In the genomic region with DNA sequence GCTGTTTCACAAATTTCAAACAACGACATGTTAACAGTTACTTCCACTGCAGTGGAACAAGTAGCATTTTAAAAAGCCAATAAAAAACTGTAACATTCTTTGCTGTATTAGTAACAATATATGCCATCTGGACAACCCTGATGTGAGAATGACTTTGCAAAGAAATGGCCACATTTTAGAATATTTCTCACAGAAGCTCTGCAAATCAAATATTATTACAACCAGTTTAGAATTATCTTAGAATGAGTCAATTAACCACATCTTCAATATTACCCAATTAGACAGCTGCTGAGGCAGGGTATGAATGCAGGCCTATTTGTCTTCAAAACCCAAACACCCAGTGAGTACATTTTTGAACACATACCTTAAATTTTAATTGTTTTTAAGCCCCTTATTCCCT, we compare ENCODE assay signal across 19 cellular contexts. TPM values are rescaled to one million over a fixed set of nuclear protein-coding genes. Genes with fewer than 3 reads are reported as not detected.
DNase-seq lines count a peak whose midpoint lies in the region; ATAC-seq and TF ChIP-seq lines count a peak whose summit lies in the region.
"Had no signal": no experiment of that assay in that cellular context is flagged by ENCODE, and none has a peak within 500 bp of the region (broad histone marks: within the 10 kb centered on the region; RNA-seq: fewer than 3 reads in every experiment).

No MANE protein-coding gene starts in this region.

- H3K27me3 Mint-ChIP-seq in chondrocyte (ENCODE audit: low read depth) (no peaks in the 10 kb centered on the region), neural crest cell (ENCODE audit: low read depth) (peaks cover 7% of the 10 kb centered on the region)
- no peaks in the 10 kb centered on the region for H3K27me3 Mint-ChIP-seq in stimulated activated memory B cell treated with anti-CD40 and anti-IgM and Interleukin-4, amounts not matched to agents 10 μg/mL and 1 μg/mL and 100 μg/mL, for 72 hours
- H3K27me3 Mint-ChIP-seq: activated CD8-positive, alpha-beta memory T cell treated with anti-CD3 and anti-CD28 coated beads, Interleukin-2, amount 10 ng/mL, durations not matched to agents 7 days and 5 days; CD4-positive, alpha-beta memory T cell; central memory CD8-positive, alpha-beta T cell had no signal

- ATAC-seq in HG02840 (IDR thresholded peaks at IDR 0.05; ENCODE audit: low FRiP score, unreplicated experiment) = no peak
- no peak for ATAC-seq in HG03159 (IDR thresholded peaks at IDR 0.05; ENCODE audit: unreplicated experiment)
- ATAC-seq in stimulated activated memory B cell treated with anti-CD40 and anti-IgM and Interleukin-4, amounts not matched to agents 10 μg/mL and 1 μg/mL and 100 μg/mL, for 72 hours = no peak
- ATAC-seq: activated CD8-positive, alpha-beta memory T cell treated with anti-CD3 and anti-CD28 coated beads, Interleukin-2, amount 10 ng/mL, durations not matched to agents 7 days and 5 days; naive thymus-derived CD4-positive, alpha-beta T cell had no signal

- TF ChIP-seq CTCF in chondrocyte (IDR thresholded peaks at IDR 0.05) (no peak), neural crest cell (conservative IDR thresholded peaks at IDR 0.05) (no peak)

- H3K9me3 Mint-ChIP-seq in chondrocyte (ENCODE audit: low read depth) (peaks cover 27% of the 10 kb centered on the region), neural crest cell (peaks cover 13% of the 10 kb centered on the region)
- peaks cover 10% of the 10 kb centered on the region for H3K9me3 Mint-ChIP-seq in stimulated activated memory B cell treated with anti-CD40 and anti-IgM and Interleukin-4, amounts not matched to agents 10 μg/mL and 1 μg/mL and 100 μg/mL, for 72 hours
- H3K9me3 Mint-ChIP-seq: central memory CD8-positive, alpha-beta T cell had no signal

- H3K4me3 Mint-ChIP-seq in chondrocyte (ENCODE audit: unreplicated experiment) (no peak overlapping the region), neural crest cell (peak overlapping the region; percentile 41)
- H3K4me3 Mint-ChIP-seq in stimulated activated memory B cell treated with anti-CD40 and anti-IgM and Interleukin-4, amounts not matched to agents 10 μg/mL and 1 μg/mL and 100 μg/mL, for 72 hours = no peak overlapping the region
- H3K4me3 Mint-ChIP-seq: activated CD8-positive, alpha-beta memory T cell treated with anti-CD3 and anti-CD28 coated beads, Interleukin-2, amount 10 ng/mL, durations not matched to agents 7 days and 5 days had no signal

- DNase-seq in EH (ENCODE audit: low read depth) (peak; percentile 91), M059J (ENCODE audit: low read depth) (peak; percentile 89), chondrocyte (ENCODE audit: low spot score) (no peak), neural crest cell (ENCODE audit: low read depth, low spot score) (no peak), MV-4-11 (lab: John Stamatoyannopoulos, UW) (no peak)
- DNase-seq: activated CD8-positive, alpha-beta memory T cell treated with anti-CD3 and anti-CD28 coated beads, Interleukin-2, amount 10 ng/mL, durations not matched to agents 7 days and 5 days; CD4-positive, alpha-beta memory T cell; hypothalamus; left ventricle myocardium inferior; naive thymus-derived CD4-positive, alpha-beta T cell; NCI-H1105 treated with DMSO at 0.1 percent for 48 hours; NCI-H345; stimulated activated CD4-positive, alpha-beta T cell treated with anti-CD3 and anti-CD28 coated beads, Interleukin-1b, Interleukin-23, amount 100 ng/mL, for 48 hours; trophoblast cell had no signal

- peaks cover 37% of the 10 kb centered on the region for H3K36me3 Mint-ChIP-seq in chondrocyte (ENCODE audit: low read depth)
- peaks cover 34% of the 10 kb centered on the region for H3K36me3 Mint-ChIP-seq in neural crest cell (ENCODE audit: low read depth)
- H3K36me3 Mint-ChIP-seq in stimulated activated memory B cell treated with anti-CD40 and anti-IgM and Interleukin-4, amounts not matched to agents 10 μg/mL and 1 μg/mL and 100 μg/mL, for 72 hours = peaks cover 50% of the 10 kb centered on the region

- H3K27ac Mint-ChIP-seq in chondrocyte (ENCODE audit: unreplicated experiment) (peak overlapping the region; percentile 67), neural crest cell (ENCODE audit: unreplicated experiment) (no peak overlapping the region)
- H3K27ac Mint-ChIP-seq in stimulated activated memory B cell treated with anti-CD40 and anti-IgM and Interleukin-4, amounts not matched to agents 10 μg/mL and 1 μg/mL and 100 μg/mL, for 72 hours = no peak overlapping the region
- H3K27ac Mint-ChIP-seq: activated CD8-positive, alpha-beta memory T cell treated with anti-CD3 and anti-CD28 coated beads, Interleukin-2, amount 10 ng/mL, durations not matched to agents 7 days and 5 days; naive thymus-derived CD4-positive, alpha-beta T cell had no signal

- H3K4me1 Mint-ChIP-seq in chondrocyte (ENCODE audit: low read depth) (peaks cover 25% of the 10 kb centered on the region), neural crest cell (peaks cover 20% of the 10 kb centered on the region)
- peaks cover 11% of the 10 kb centered on the region for H3K4me1 Mint-ChIP-seq in stimulated activated memory B cell treated with anti-CD40 and anti-IgM and Interleukin-4, amounts not matched to agents 10 μg/mL and 1 μg/mL and 100 μg/mL, for 72 hours

RNA-seq across cellular contexts. Expression of gene ZNF699, which starts 3.2 kb away (rescaled TPM):
- 5.9 and 18.5 TPM in 2 replicates for total RNA-seq in M059J (2014; rRNA removed; shearing (Covaris generic))
- 6.9 to 12.2 TPM (median 10.5 TPM) in 3 replicates for total RNA-seq in chondrocyte
- 6.7 and 7.3 TPM in 2 replicates for total RNA-seq in neural crest cell

RNA-seq across cellular contexts. Expression of gene ZNF559, which starts 17.5 kb away (rescaled TPM):
- 7.0 and 13.5 TPM in 2 replicates for total RNA-seq in M059J (2014; rRNA removed; shearing (Covaris generic))
- 9.9 to 16.6 TPM (median 10.8 TPM) in 3 replicates for total RNA-seq in chondrocyte
- total RNA-seq in neural crest cell = 24.0 and 26.5 TPM in 2 replicates

RNA-seq across cellular contexts. Expression of gene OR7E24, which starts 55.7 kb away (rescaled TPM):
- not detected in 2 replicates for total RNA-seq in M059J (2014; rRNA removed; shearing (Covaris generic))
- total RNA-seq in chondrocyte (not detected in 3 replicates), neural crest cell (not detected in 2 replicates)
- total RNA-seq: activated CD8-positive, alpha-beta memory T cell treated with anti-CD3 and anti-CD28 coated beads, Interleukin-2, amount 10 ng/mL, durations not matched to agents 7 days and 5 days; CD4-positive, alpha-beta memory T cell; left ventricle myocardium inferior; naive thymus-derived CD4-positive, alpha-beta T cell; OCI-LY7 had no signal

RNA-seq across cellular contexts. Expression of gene ZNF177, which starts 56.4 kb away (rescaled TPM):
- total RNA-seq in M059J (2014; rRNA removed; shearing (Covaris generic)) = 3.1 and 4.0 TPM in 2 replicates
- 3.7 to 8.5 TPM (median 4.4 TPM) in 3 replicates for total RNA-seq in chondrocyte
- 8.0 and 9.6 TPM in 2 replicates for total RNA-seq in neural crest cell

Comparison
In these comparisons a context has a peak if more than half of its experiments do, and no peak if none do; other contexts are left out.
1. DNase-seq: peak in EH (single experiment) and M059J (single experiment); none in chondrocyte (single experiment), neural crest cell (single experiment) and MV-4-11 (single experiment).